In the genomic region with DNA sequence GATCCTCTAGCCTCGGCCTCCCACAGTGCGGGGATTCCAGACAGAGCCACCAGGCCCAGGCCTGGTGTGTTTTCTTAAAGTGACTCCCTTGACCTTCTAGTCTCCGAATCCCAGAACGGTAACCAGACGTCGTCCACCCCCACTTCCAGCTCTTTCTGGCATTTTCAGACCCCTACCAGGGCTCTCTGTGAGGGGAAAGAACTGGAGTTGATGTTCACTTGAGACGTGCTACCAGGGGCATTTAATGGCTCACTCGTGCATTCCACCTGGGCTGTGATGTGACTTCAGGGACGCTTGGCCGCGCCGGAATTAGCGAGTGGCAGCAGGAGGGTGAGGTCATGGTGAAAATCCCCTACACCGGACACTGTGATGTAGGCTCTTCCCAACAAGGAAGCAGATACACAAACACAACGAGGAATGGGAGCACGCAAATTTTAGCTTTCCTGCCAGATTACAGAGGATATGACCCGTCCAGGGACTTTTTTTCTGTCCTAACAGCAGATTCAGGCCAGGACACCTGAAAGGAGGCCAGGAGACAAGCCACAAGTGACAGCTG, we compare ENCODE assay signal across 1 cellular context.
TF ChIP-seq lines count a peak whose summit lies in the region.

No MANE protein-coding gene starts in this region.

TF ChIP-seq in HepG2, 621 proteins besides CTCF, POLR2A, EP300 and RAD21 (continued from another document and continues in another):
- TF ChIP-seq, protein P1, sequence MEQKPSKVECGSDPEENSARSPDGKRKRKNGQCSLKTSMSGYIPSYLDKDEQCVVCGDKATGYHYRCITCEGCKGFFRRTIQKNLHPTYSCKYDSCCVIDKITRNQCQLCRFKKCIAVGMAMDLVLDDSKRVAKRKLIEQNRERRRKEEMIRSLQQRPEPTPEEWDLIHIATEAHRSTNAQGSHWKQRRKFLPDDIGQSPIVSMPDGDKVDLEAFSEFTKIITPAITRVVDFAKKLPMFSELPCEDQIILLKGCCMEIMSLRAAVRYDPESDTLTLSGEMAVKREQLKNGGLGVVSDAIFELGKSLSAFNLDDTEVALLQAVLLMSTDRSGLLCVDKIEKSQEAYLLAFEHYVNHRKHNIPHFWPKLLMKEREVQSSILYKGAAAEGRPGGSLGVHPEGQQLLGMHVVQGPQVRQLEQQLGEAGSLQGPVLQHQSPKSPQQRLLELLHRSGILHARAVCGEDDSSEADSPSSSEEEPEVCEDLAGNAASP (CRISPR knock-in tag; IDR thresholded peaks at IDR 0.05; ENCODE audit: borderline replicate concordance) = no peak
- TF ChIP-seq, protein P2, sequence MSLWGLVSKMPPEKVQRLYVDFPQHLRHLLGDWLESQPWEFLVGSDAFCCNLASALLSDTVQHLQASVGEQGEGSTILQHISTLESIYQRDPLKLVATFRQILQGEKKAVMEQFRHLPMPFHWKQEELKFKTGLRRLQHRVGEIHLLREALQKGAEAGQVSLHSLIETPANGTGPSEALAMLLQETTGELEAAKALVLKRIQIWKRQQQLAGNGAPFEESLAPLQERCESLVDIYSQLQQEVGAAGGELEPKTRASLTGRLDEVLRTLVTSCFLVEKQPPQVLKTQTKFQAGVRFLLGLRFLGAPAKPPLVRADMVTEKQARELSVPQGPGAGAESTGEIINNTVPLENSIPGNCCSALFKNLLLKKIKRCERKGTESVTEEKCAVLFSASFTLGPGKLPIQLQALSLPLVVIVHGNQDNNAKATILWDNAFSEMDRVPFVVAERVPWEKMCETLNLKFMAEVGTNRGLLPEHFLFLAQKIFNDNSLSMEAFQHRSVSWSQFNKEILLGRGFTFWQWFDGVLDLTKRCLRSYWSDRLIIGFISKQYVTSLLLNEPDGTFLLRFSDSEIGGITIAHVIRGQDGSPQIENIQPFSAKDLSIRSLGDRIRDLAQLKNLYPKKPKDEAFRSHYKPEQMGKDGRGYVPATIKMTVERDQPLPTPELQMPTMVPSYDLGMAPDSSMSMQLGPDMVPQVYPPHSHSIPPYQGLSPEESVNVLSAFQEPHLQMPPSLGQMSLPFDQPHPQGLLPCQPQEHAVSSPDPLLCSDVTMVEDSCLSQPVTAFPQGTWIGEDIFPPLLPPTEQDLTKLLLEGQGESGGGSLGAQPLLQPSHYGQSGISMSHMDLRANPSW (CRISPR knock-in tag; IDR thresholded peaks at IDR 0.05; ENCODE audit: borderline replicate concordance) = 0 out of 2 replicates have a peak, but pooled peaks have one; percentile 5
- TF ChIP-seq, protein P3, sequence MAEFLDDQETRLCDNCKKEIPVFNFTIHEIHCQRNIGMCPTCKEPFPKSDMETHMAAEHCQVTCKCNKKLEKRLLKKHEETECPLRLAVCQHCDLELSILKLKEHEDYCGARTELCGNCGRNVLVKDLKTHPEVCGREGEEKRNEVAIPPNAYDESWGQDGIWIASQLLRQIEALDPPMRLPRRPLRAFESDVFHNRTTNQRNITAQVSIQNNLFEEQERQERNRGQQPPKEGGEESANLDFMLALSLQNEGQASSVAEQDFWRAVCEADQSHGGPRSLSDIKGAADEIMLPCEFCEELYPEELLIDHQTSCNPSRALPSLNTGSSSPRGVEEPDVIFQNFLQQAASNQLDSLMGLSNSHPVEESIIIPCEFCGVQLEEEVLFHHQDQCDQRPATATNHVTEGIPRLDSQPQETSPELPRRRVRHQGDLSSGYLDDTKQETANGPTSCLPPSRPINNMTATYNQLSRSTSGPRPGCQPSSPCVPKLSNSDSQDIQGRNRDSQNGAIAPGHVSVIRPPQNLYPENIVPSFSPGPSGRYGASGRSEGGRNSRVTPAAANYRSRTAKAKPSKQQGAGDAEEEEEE (CRISPR knock-in tag; IDR thresholded peaks at IDR 0.05; ENCODE audit: borderline replicate concordance) = no peak
- TF ChIP-seq SATB2 (CRISPR knock-in tag; IDR thresholded peaks at IDR 0.05) (no peak), KMT2B (CRISPR knock-in tag; IDR thresholded peaks at IDR 0.05) (no peak), ATF7 (IDR thresholded peaks at IDR 0.05) (no peak), ATF7 (CRISPR knock-in tag; IDR thresholded peaks at IDR 0.05) (no peak), DR1 (CRISPR knock-in tag; IDR thresholded peaks at IDR 0.05) (no peak), ZBTB7B (CRISPR knock-in tag; IDR thresholded peaks at IDR 0.05) (0 out of 2 replicates have a peak, but pooled peaks have one; percentile 21), PRPF4 (IDR thresholded peaks at IDR 0.05; ENCODE audit: low read depth, low read length, poor library complexity, severe bottlenecking) (no peak), ZNF772 (CRISPR knock-in tag; IDR thresholded peaks at IDR 0.05) (peak; percentile 58; the same call in 1 of the 2 replicates), SALL1 (CRISPR knock-in tag; IDR thresholded peaks at IDR 0.05) (no peak), ZNF547 (CRISPR knock-in tag; IDR thresholded peaks at IDR 0.05) (no peak), POLR2AphosphoS5 (IDR thresholded peaks at IDR 0.05; ENCODE audit: low read depth, low read length) (no peak), NFRKB (IDR thresholded peaks at IDR 0.05) (no peak), RXRB (CRISPR knock-in tag; IDR thresholded peaks at IDR 0.05; ENCODE audit: borderline replicate concordance) (no peak), ZSCAN31 (CRISPR knock-in tag; IDR thresholded peaks at IDR 0.05; ENCODE audit: low read depth) (peak; percentile 25; the same call in 1 of the 2 replicates), ZNF451 (CRISPR knock-in tag; IDR thresholded peaks at IDR 0.05) (no peak), ZNF143 (CRISPR knock-in tag; IDR thresholded peaks at IDR 0.05) (no peak), SRSF4 (IDR thresholded peaks at IDR 0.05; ENCODE audit: low read depth, low read length, poor library complexity, severe bottlenecking) (no peak), HOXA3 (CRISPR knock-in tag; IDR thresholded peaks at IDR 0.05) (0 out of 2 replicates have a peak, but pooled peaks have one; percentile 23), MTA3 (CRISPR knock-in tag; IDR thresholded peaks at IDR 0.05) (no peak), MAF1 (CRISPR knock-in tag; IDR thresholded peaks at IDR 0.05; ENCODE audit: borderline replicate concordance) (no peak), AGO2 (optimal IDR thresholded peaks at IDR 0.05; ENCODE audit: low read depth, low read length) (no peak), ZNF34 (CRISPR knock-in tag; IDR thresholded peaks at IDR 0.05; ENCODE audit: borderline replicate concordance) (0 out of 2 replicates have a peak, but pooled peaks have one; percentile 57), LCORL (IDR thresholded peaks at IDR 0.05) (no peak), LCORL (CRISPR knock-in tag; IDR thresholded peaks at IDR 0.05) (no peak), TBX2 (CRISPR knock-in tag; IDR thresholded peaks at IDR 0.05; ENCODE audit: borderline replicate concordance) (no peak), ZNF672 (CRISPR knock-in tag; IDR thresholded peaks at IDR 0.05) (no peak), PTBP1 (IDR thresholded peaks at IDR 0.05; ENCODE audit: low read depth, low read length, poor library complexity, severe bottlenecking) (peak; percentile 3)
- TF ChIP-seq, protein P4, sequence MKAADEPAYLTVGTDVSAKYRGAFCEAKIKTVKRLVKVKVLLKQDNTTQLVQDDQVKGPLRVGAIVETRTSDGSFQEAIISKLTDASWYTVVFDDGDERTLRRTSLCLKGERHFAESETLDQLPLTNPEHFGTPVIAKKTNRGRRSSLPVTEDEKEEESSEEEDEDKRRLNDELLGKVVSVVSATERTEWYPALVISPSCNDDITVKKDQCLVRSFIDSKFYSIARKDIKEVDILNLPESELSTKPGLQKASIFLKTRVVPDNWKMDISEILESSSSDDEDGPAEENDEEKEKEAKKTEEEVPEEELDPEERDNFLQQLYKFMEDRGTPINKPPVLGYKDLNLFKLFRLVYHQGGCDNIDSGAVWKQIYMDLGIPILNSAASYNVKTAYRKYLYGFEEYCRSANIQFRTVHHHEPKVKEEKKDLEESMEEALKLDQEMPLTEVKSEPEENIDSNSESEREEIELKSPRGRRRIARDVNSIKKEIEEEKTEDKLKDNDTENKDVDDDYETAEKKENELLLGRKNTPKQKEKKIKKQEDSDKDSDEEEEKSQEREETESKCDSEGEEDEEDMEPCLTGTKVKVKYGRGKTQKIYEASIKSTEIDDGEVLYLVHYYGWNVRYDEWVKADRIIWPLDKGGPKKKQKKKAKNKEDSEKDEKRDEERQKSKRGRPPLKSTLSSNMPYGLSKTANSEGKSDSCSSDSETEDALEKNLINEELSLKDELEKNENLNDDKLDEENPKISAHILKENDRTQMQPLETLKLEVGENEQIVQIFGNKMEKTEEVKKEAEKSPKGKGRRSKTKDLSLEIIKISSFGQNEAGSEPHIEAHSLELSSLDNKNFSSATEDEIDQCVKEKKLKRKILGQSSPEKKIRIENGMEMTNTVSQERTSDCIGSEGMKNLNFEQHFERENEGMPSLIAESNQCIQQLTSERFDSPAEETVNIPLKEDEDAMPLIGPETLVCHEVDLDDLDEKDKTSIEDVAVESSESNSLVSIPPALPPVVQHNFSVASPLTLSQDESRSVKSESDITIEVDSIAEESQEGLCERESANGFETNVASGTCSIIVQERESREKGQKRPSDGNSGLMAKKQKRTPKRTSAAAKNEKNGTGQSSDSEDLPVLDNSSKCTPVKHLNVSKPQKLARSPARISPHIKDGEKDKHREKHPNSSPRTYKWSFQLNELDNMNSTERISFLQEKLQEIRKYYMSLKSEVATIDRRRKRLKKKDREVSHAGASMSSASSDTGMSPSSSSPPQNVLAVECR (CRISPR knock-in tag; IDR thresholded peaks at IDR 0.05; ENCODE audit: borderline replicate concordance) = no peak
- TF ChIP-seq, protein P5, sequence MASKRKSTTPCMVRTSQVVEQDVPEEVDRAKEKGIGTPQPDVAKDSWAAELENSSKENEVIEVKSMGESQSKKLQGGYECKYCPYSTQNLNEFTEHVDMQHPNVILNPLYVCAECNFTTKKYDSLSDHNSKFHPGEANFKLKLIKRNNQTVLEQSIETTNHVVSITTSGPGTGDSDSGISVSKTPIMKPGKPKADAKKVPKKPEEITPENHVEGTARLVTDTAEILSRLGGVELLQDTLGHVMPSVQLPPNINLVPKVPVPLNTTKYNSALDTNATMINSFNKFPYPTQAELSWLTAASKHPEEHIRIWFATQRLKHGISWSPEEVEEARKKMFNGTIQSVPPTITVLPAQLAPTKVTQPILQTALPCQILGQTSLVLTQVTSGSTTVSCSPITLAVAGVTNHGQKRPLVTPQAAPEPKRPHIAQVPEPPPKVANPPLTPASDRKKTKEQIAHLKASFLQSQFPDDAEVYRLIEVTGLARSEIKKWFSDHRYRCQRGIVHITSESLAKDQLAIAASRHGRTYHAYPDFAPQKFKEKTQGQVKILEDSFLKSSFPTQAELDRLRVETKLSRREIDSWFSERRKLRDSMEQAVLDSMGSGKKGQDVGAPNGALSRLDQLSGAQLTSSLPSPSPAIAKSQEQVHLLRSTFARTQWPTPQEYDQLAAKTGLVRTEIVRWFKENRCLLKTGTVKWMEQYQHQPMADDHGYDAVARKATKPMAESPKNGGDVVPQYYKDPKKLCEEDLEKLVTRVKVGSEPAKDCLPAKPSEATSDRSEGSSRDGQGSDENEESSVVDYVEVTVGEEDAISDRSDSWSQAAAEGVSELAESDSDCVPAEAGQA (IDR thresholded peaks at IDR 0.05; ENCODE audit: low read depth) = no peak
- TF ChIP-seq, protein P5 (CRISPR knock-in tag; IDR thresholded peaks at IDR 0.05; ENCODE audit: borderline replicate concordance) = no peak
- TF ChIP-seq, protein P6, sequence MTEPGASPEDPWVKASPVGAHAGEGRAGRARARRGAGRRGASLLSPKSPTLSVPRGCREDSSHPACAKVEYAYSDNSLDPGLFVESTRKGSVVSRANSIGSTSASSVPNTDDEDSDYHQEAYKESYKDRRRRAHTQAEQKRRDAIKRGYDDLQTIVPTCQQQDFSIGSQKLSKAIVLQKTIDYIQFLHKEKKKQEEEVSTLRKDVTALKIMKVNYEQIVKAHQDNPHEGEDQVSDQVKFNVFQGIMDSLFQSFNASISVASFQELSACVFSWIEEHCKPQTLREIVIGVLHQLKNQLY (CRISPR knock-in tag; IDR thresholded peaks at IDR 0.05) = no peak
- TF ChIP-seq, protein P7, sequence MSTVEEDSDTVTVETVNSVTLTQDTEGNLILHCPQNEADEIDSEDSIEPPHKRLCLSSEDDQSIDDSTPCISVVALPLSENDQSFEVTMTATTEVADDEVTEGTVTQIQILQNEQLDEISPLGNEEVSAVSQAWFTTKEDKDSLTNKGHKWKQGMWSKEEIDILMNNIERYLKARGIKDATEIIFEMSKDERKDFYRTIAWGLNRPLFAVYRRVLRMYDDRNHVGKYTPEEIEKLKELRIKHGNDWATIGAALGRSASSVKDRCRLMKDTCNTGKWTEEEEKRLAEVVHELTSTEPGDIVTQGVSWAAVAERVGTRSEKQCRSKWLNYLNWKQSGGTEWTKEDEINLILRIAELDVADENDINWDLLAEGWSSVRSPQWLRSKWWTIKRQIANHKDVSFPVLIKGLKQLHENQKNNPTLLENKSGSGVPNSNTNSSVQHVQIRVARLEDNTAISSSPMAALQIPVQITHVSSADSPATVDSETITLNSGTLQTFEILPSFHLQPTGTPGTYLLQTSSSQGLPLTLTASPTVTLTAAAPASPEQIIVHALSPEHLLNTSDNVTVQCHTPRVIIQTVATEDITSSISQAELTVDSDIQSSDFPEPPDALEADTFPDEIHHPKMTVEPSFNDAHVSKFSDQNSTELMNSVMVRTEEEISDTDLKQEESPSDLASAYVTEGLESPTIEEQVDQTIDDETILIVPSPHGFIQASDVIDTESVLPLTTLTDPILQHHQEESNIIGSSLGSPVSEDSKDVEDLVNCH (CRISPR knock-in tag; IDR thresholded peaks at IDR 0.05) = no peak
- TF ChIP-seq, protein P8, sequence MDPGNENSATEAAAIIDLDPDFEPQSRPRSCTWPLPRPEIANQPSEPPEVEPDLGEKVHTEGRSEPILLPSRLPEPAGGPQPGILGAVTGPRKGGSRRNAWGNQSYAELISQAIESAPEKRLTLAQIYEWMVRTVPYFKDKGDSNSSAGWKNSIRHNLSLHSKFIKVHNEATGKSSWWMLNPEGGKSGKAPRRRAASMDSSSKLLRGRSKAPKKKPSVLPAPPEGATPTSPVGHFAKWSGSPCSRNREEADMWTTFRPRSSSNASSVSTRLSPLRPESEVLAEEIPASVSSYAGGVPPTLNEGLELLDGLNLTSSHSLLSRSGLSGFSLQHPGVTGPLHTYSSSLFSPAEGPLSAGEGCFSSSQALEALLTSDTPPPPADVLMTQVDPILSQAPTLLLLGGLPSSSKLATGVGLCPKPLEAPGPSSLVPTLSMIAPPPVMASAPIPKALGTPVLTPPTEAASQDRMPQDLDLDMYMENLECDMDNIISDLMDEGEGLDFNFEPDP (CRISPR knock-in tag; conservative IDR thresholded peaks at IDR 0.05) = no peak
